In the genomic region with DNA sequence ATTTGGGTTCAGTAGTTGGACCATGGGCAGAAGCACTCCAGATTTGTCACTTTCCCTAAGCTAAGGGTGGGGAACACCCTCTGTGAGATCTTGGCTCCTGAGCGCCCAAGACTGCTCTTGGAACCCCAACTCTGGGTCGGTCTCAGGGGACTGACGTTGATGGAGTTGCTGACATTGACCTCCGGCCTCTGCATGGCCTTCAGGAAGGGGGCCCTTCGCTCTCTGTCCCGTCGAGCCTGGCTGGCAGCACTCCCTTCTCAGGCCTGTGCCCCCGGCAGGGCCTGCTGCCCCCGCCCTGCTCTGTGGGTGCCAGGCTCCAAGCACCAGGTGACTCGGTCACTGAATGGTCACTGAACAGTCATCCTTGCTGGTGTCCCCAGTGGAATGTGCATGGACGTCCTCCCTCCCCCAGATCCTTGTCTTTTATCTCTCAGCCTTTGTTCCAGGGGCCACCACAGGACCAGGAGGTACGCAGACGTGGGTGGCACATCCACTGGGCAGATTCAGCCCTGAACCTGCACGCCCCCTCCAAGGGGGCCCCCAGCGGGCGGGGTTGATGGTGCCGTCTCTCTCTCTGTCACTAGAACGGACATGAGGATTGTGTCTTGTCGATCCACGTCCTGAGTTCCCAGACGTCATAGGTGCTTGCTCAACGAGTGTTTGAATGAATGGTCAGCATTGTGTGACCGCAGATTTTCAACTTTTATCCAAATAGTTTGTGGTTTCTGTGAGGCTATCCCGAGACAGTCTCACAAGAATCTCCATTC, we compare ENCODE assay signal across 10 cellular contexts.
DNase-seq lines count a peak whose midpoint lies in the region; ATAC-seq and TF ChIP-seq lines count a peak whose summit lies in the region.
"Had no signal": no experiment of that assay in that cellular context is flagged by ENCODE, and none has a peak within 500 bp of the region (broad histone marks: within the 10 kb centered on the region; RNA-seq: fewer than 3 reads in every experiment).

No MANE protein-coding gene starts in this region.

- H3K36me3 ChIP-seq in stomach smooth muscle (ENCODE audit: control insufficient read depth in 2 of 2, insufficient read depth in 2 of 2, low read length in 2 of 2): peaks cover 0 to 6% of the 10 kb centered on the region in 2 donors
- H3K36me3 ChIP-seq in uterus: no peaks in the 10 kb centered on the region
- H3K36me3 ChIP-seq: SJCRH30 had no signal

- H3K9me3 Mint-ChIP-seq in activated CD4-positive, alpha-beta T cell treated with anti-CD3 and anti-CD28 coated beads for 36 hours (ENCODE audit: low read depth): no peaks in the 10 kb centered on the region
- no peaks in the 10 kb centered on the region for H3K9me3 Mint-ChIP-seq in activated naive CD8-positive, alpha-beta T cell treated with anti-CD3 and anti-CD28 coated beads, Interleukin-2, amount 10 ng/mL, durations not matched to agents 7 days and 5 days

- H3K27ac Mint-ChIP-seq in activated CD4-positive, alpha-beta T cell treated with anti-CD3 and anti-CD28 coated beads for 36 hours: peak overlapping the region; percentile 98
- H3K27ac Mint-ChIP-seq in activated naive CD8-positive, alpha-beta T cell treated with anti-CD3 and anti-CD28 coated beads, Interleukin-2, amount 10 ng/mL, durations not matched to agents 7 days and 5 days: peak overlapping the region; percentile 94

- H3K27ac ChIP-seq in stomach smooth muscle (ENCODE audit: low read length): peak overlapping the region; percentile 55
- H3K27ac ChIP-seq in uterus: no peak overlapping the region
- H3K27ac ChIP-seq: SJCRH30 had no signal

- no peak for TF ChIP-seq POLR2A in uterus (IDR thresholded peaks at IDR 0.05)

- CTCF ChIA-PET in activated CD4-positive, alpha-beta T cell treated with anti-CD3 and anti-CD28 coated beads for 36 hours (lab: Charles Lee): interaction anchor here (0.7 to 3.6 kb wide), 4 partner anchors 10 to 55 kb away, joined by 3 to 21 read pairs (median 10); no protein-coding TSS in a partner anchor

- DNase-seq in activated CD4-positive, alpha-beta T cell treated with anti-CD3 and anti-CD28 coated beads for 36 hours: peak; percentile 69
- no peak for DNase-seq in activated CD4-positive, alpha-beta T cell treated with anti-CD3 and anti-CD28 coated beads for 4 hours
- peak; percentile 52 for DNase-seq in activated naive CD8-positive, alpha-beta T cell treated with anti-CD3 and anti-CD28 coated beads, Interleukin-2, amount 10 ng/mL, durations not matched to agents 7 days and 5 days
- DNase-seq in islet precursor cell (peak; percentile 81), HuH-7.5 (ENCODE audit: low spot score) (no peak), GM13977 (ENCODE audit: low spot score) (no peak), uterus (no peak)
- DNase-seq: 8988T, SJCRH30 had no signal

- no peaks in the 10 kb centered on the region for H3K9me3 ChIP-seq in stomach smooth muscle (ENCODE audit: control insufficient read depth in 2 of 2, low read length in 2 of 2)
- no peaks in the 10 kb centered on the region for H3K9me3 ChIP-seq in uterus
- H3K9me3 ChIP-seq: SJCRH30 had no signal

- peaks cover 78% of the 10 kb centered on the region for H3K36me3 Mint-ChIP-seq in activated CD4-positive, alpha-beta T cell treated with anti-CD3 and anti-CD28 coated beads for 36 hours (ENCODE audit: low read depth)
- H3K36me3 Mint-ChIP-seq in activated naive CD8-positive, alpha-beta T cell treated with anti-CD3 and anti-CD28 coated beads, Interleukin-2, amount 10 ng/mL, durations not matched to agents 7 days and 5 days: peaks cover 42% of the 10 kb centered on the region

- in situ Hi-C loops in GM13977 (cut with MboI; ENCODE audit: low pct_unique_long_range_greater_than_20kb, low sequenced_read_pairs, unreplicated experiment): no loop called here

- peaks cover 31% of the 10 kb centered on the region for H3K4me1 Mint-ChIP-seq in activated CD4-positive, alpha-beta T cell treated with anti-CD3 and anti-CD28 coated beads for 36 hours
- H3K4me1 Mint-ChIP-seq in activated naive CD8-positive, alpha-beta T cell treated with anti-CD3 and anti-CD28 coated beads, Interleukin-2, amount 10 ng/mL, durations not matched to agents 7 days and 5 days: peaks cover 55% of the 10 kb centered on the region

- intact Hi-C loops in activated CD4-positive, alpha-beta T cell treated with anti-CD3 and anti-CD28 coated beads for 36 hours (cut with DNase I, micrococcal nuclease): loop anchor here (5.0 to 10.0 kb wide), 4 partner anchors 37 to 1190 kb away; a partner anchor contains a TSS
- intact Hi-C loops in uterus (cut with DNase I; ENCODE audit: low total_unique reads): no loop called here

- H3K9ac ChIP-seq in stomach smooth muscle (ENCODE audit: low read length in 2 of 2): no peak overlapping the region

- H3K27me3 Mint-ChIP-seq in activated CD4-positive, alpha-beta T cell treated with anti-CD3 and anti-CD28 coated beads for 36 hours: no peaks in the 10 kb centered on the region
- no peaks in the 10 kb centered on the region for H3K27me3 Mint-ChIP-seq in activated naive CD8-positive, alpha-beta T cell treated with anti-CD3 and anti-CD28 coated beads, Interleukin-2, amount 10 ng/mL, durations not matched to agents 7 days and 5 days

- no peak for TF ChIP-seq CTCF in GM13977 (IDR thresholded peaks at IDR 0.05; ENCODE audit: extremely low read depth, insufficient read depth, missing control alignments)
- no peak for TF ChIP-seq CTCF in uterus (IDR thresholded peaks at IDR 0.05)

- H3K27me3 ChIP-seq in stomach smooth muscle (ENCODE audit: control insufficient read depth in 1 of 2, insufficient read depth in 2 of 2, low read length in 2 of 2) (no peaks in the 10 kb centered on the region), uterus (no peaks in the 10 kb centered on the region)
- H3K27me3 ChIP-seq: SJCRH30 had no signal

- H3K4me1 ChIP-seq in stomach smooth muscle (ENCODE audit: control insufficient read depth, insufficient read depth, low read length) (peaks cover 83% of the 10 kb centered on the region), uterus (peaks cover 1 to 22% of the 10 kb centered on the region in 2 donors)

- H3K4me3 ChIP-seq in stomach smooth muscle (ENCODE audit: low read length in 2 of 2) (no peak overlapping the region), uterus (no peak overlapping the region)
- H3K4me3 ChIP-seq: SJCRH30 had no signal

- POLR2A ChIA-PET in activated CD4-positive, alpha-beta T cell treated with anti-CD3 and anti-CD28 coated beads for 36 hours (lab: Charles Lee): interaction anchor here (1.4 to 1.8 kb wide), 2 partner anchors 10 to 14 kb away, joined by 5 read pairs; no protein-coding TSS in a partner anchor
- POLR2A ChIA-PET in activated naive CD8-positive, alpha-beta T cell treated with anti-CD3 and anti-CD28 coated beads, Interleukin-2, amount 10 ng/mL, durations not matched to agents 7 days and 5 days (lab: Charles Lee): interaction anchor here (0.8 to 8.6 kb wide), 6 partner anchors 11 to 81 kb away, joined by 3 to 241 read pairs (median 6); no protein-coding TSS in a partner anchor

- peak overlapping the region; percentile 96 for H3K4me3 Mint-ChIP-seq in activated CD4-positive, alpha-beta T cell treated with anti-CD3 and anti-CD28 coated beads for 36 hours
- peak overlapping the region; percentile 99 for H3K4me3 Mint-ChIP-seq in activated naive CD8-positive, alpha-beta T cell treated with anti-CD3 and anti-CD28 coated beads, Interleukin-2, amount 10 ng/mL, durations not matched to agents 7 days and 5 days

- ATAC-seq in activated CD4-positive, alpha-beta T cell treated with anti-CD3 and anti-CD28 coated beads for 36 hours: no peak
- no peak for ATAC-seq in activated naive CD8-positive, alpha-beta T cell treated with anti-CD3 and anti-CD28 coated beads, Interleukin-2, amount 10 ng/mL, durations not matched to agents 7 days and 5 days (ENCODE audit: low read depth)

Comparison
In these comparisons a context has a peak if more than half of its experiments do, and no peak if none do; other contexts are left out.
1. DNase-seq: peak in activated CD4-positive, alpha-beta T cell treated with anti-CD3 and anti-CD28 coated beads for 36 hours (single experiment), activated naive CD8-positive, alpha-beta T cell treated with anti-CD3 and anti-CD28 coated beads, Interleukin-2, amount 10 ng/mL, durations not matched to agents 7 days and 5 days (single experiment) and islet precursor cell (single experiment); none in activated CD4-positive, alpha-beta T cell treated with anti-CD3 and anti-CD28 coated beads for 4 hours (0 of 2), HuH-7.5 (single experiment), GM13977 (single experiment) and uterus (0 of 2).